In the genomic region with DNA sequence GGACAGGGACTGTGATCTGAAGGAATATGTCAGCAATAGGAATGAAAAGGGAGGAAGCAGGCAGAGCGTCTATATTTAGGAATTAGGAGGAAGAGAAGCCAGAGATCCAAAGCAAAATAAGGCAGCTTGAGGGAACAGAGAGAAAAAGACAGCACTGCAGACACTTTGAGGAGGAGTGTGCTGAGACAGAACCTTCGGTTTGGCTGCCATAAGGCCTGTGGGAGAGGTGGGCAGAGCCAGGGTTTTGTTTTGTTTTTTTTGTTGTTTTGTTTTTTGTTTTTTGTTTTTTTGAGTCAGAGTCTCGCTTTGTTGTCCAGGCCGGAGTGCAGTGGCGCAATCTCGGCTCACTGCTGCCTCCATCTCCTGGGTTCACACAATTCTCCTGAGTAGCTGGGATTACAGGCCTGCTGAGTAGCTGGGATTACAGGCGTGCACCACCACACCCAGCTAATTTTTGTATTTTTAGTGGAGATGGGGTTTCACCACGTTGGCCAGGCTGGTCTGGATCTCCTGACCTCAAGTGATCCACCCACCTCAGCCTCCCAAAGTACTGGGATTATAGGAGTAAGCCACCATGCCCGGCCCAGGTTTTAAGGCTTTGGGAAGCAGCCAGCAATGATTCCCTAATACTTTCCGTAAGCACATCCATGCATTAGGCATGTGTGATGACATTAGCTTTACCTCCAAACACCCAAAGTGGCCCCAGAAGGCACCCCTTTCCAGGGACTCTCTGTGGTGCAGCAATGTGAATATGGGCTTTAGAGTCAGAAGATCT, we compare ENCODE assay signal across 18 cellular contexts.
DNase-seq lines count a peak whose midpoint lies in the region; FAIRE-seq and TF ChIP-seq lines count a peak whose summit lies in the region.
"Had no signal": no experiment of that assay in that cellular context is flagged by ENCODE, and none has a peak within 500 bp of the region (broad histone marks: within the 10 kb centered on the region; RNA-seq: fewer than 3 reads in every experiment).

No MANE protein-coding gene starts in this region.

- H3K27me3 ChIP-seq in astrocyte (ENCODE audit: insufficient read depth, low read length) (no peaks in the 10 kb centered on the region), muscle layer of duodenum (ENCODE audit: low read depth, low read length) (no peaks in the 10 kb centered on the region)

- peaks cover 12% of the 10 kb centered on the region for H3K4me1 ChIP-seq in astrocyte (ENCODE audit: insufficient read depth, low read length)
- peaks cover 11 to 22% of the 10 kb centered on the region in 2 donors for H3K4me1 ChIP-seq in muscle layer of duodenum (ENCODE audit: control insufficient read depth in 1 of 2, insufficient read depth in 2 of 2, low read length in 2 of 2)

- no peak overlapping the region for H3K4me2 ChIP-seq in astrocyte (ENCODE audit: low read length)

- DNase-seq in astrocyte (ENCODE audit: low read depth) (no peak), AG08395 (ENCODE audit: low spot score) (no peak), G401 (ENCODE audit: low spot score) (no peak), cerebellum (ENCODE audit: low spot score) (no peak)
- DNase-seq: anterior cingulate cortex, dermis blood vessel endothelial cell, DMS 273 treated with DMSO at 0.1 percent for 48 hours, Kasumi-1, NCI-H1105 treated with DMSO at 0.1 percent for 48 hours, nephron progenitor cell, T-helper 1 cell, WERI-Rb-1 had no signal

- no peaks in the 10 kb centered on the region for H4K20me1 ChIP-seq in astrocyte (ENCODE audit: insufficient read depth, low read length)

- H3K9ac ChIP-seq in astrocyte (ENCODE audit: low read length) = no peak overlapping the region

- H3K4me1 Mint-ChIP-seq in astrocyte (ENCODE audit: low read depth, unreplicated experiment) = no peaks in the 10 kb centered on the region
- H3K4me1 Mint-ChIP-seq: B cell, nephron progenitor cell had no signal

- no peak for FAIRE-seq in astrocyte (lab: Jason Lieb, UNC)
- FAIRE-seq in endometrium (lab: Jason Lieb, UNC) = peak; percentile 60
- FAIRE-seq: GM19239 had no signal

- in situ Hi-C loops in G401 (cut with HindIII; ENCODE audit: low sequenced_read_pairs) = no loop called here

- H3K27ac Mint-ChIP-seq in astrocyte (ENCODE audit: unreplicated experiment) = no peak overlapping the region
- H3K27ac Mint-ChIP-seq: activated T-helper 2 cell treated with anti-CD3 and anti-CD28 coated beads, Interferon-gamma antibody, Interleukin-2, Interleukin-4, amounts not matched to agents 10 μg/mL and 5 μg/mL and 100 μg/mL, durations not matched to agents 14 hours and 24 hours and 36 hours; B cell; nephron progenitor cell had no signal

- no peaks in the 10 kb centered on the region for H3K27me3 Mint-ChIP-seq in astrocyte (ENCODE audit: low read depth, unreplicated experiment)
- H3K27me3 Mint-ChIP-seq: B cell had no signal

- H2AFZ ChIP-seq in astrocyte (ENCODE audit: low read depth, low read length) = peak overlapping the region; percentile 8

- H3K9me3 ChIP-seq in astrocyte (ENCODE audit: insufficient read depth, low read depth, low read length) (no peaks in the 10 kb centered on the region), muscle layer of duodenum (ENCODE audit: control insufficient read depth in 1 of 2, low read length in 2 of 2) (peaks cover 0 to 13% of the 10 kb centered on the region in 2 donors)

- H3K36me3 ChIP-seq in astrocyte (ENCODE audit: insufficient read depth, low read length) = no peaks in the 10 kb centered on the region
- no peaks in the 10 kb centered on the region for H3K36me3 ChIP-seq in muscle layer of duodenum (ENCODE audit: control insufficient read depth in 1 of 2, insufficient read depth in 2 of 2, low read length in 2 of 2)
- H3K36me3 ChIP-seq: WERI-Rb-1 had no signal

- no peaks in the 10 kb centered on the region for H3K79me2 ChIP-seq in astrocyte (ENCODE audit: insufficient read depth, low read length)

- peaks cover 18% of the 10 kb centered on the region for H3K9me3 Mint-ChIP-seq in astrocyte (ENCODE audit: unreplicated experiment)

- H3K36me3 Mint-ChIP-seq in astrocyte (ENCODE audit: low read depth, unreplicated experiment) = no peaks in the 10 kb centered on the region

- TF ChIP-seq CTCF in astrocyte (IDR thresholded peaks at IDR 0.05; ENCODE audit: insufficient read depth, low read depth, low read length) = no peak

- no peak overlapping the region for H3K4me3 ChIP-seq in astrocyte (ENCODE audit: insufficient read depth, low read depth, low read length)
- no peak overlapping the region for H3K4me3 ChIP-seq in muscle layer of duodenum (ENCODE audit: low read depth in 1 of 2, low read length in 2 of 2)

- no peak overlapping the region for H3K27ac ChIP-seq in astrocyte (ENCODE audit: low read depth, low read length)
- H3K27ac ChIP-seq in muscle layer of duodenum (ENCODE audit: low read length) = peak overlapping the region; percentile 62
- peak overlapping the region; percentile 51 for H3K27ac ChIP-seq in temporal lobe (ENCODE audit: low read depth, low read length)
- H3K27ac ChIP-seq: WERI-Rb-1 had no signal

- H3K4me3 Mint-ChIP-seq in astrocyte (ENCODE audit: unreplicated experiment) = no peak overlapping the region
- H3K4me3 Mint-ChIP-seq: B cell, nephron progenitor cell had no signal
